Comparison of ENCODE assay signal across 21 cellular contexts in the genomic region with DNA sequence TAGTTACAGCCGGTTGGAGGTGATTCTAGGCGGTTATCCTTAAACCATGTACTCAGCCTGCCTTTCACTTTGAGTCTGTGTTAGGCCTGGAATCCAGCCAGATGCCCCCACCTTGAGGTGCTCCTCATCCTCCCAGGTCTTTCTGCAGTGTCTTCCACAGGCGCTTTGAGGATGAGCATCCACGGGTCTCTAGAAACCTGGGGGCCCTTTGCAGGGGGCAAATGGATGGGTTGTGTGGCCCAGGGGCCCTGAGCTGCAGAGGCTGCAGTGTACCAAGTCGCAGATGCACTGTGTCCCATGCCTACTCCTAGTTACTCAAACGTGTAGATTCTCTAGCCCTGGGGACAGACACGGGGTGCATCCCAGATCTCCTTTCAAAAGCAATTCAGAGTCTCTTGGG.
A peak's percentile ranks its signal among the peaks of the same experiment; 100 is the strongest.
DNase-seq lines count a peak whose midpoint lies in the region; ATAC-seq, FAIRE-seq and TF ChIP-seq lines count a peak whose summit lies in the region.
"Had no signal": no experiment of that assay in that cellular context is flagged by ENCODE, and none has a peak within 500 bp of the region (broad histone marks: within the 10 kb centered on the region; RNA-seq: fewer than 3 reads in every experiment).

No MANE protein-coding gene starts in this region.

- H3K4me3 ChIP-seq in endodermal cell (ENCODE audit: low read length) (no peak overlapping the region), sigmoid colon (no peak overlapping the region), HepG2 (replicated peaks in 1 of 3; ENCODE audit: insufficient read depth in 1 of 3, low read depth in 2 of 3, low read length in 3 of 3) (no peak overlapping the region)
- H3K4me3 ChIP-seq: A549 had no signal

- no peak overlapping the region for H3K9ac ChIP-seq in endodermal cell (ENCODE audit: extremely low read depth, low read length, poor library complexity, severe bottlenecking)
- H3K9ac ChIP-seq in HepG2 (ENCODE audit: insufficient read depth, low read depth, low read length) = no peak overlapping the region

- H3K4me1 ChIP-seq in endodermal cell (ENCODE audit: control insufficient read depth, insufficient read depth, low read length) (no peaks in the 10 kb centered on the region), sigmoid colon (no peaks in the 10 kb centered on the region), HepG2 (ENCODE audit: insufficient read depth, low read length) (no peaks in the 10 kb centered on the region)
- H3K4me1 ChIP-seq: A549, Caco-2 had no signal

- no peak overlapping the region for H3K4me2 ChIP-seq in HepG2 (ENCODE audit: low read depth, low read length)
- H3K4me2 ChIP-seq: A549 had no signal

- no peak for ATAC-seq in activated CD8-positive, alpha-beta memory T cell treated with anti-CD3 and anti-CD28 coated beads, Interleukin-2, amount 10 ng/mL, durations not matched to agents 7 days and 5 days
- no peak for ATAC-seq in HepG2
- ATAC-seq: A549 had no signal

- H3K36me3 ChIP-seq in endodermal cell (ENCODE audit: control insufficient read depth, insufficient read depth, low read length) (no peaks in the 10 kb centered on the region), sigmoid colon (no peaks in the 10 kb centered on the region), HepG2 (replicated peaks in 1 of 2; ENCODE audit: control insufficient read depth in 1 of 2, insufficient read depth in 2 of 2, low read length in 2 of 2) (no peaks in the 10 kb centered on the region)

- BruUV-seq in HepG2 (replicated peaks; lab: Mats Ljungman, UMichigan) = no TSS peak

- TF ChIP-seq CTCF in endodermal cell (conservative IDR thresholded peaks at IDR 0.05) = no peak
- TF ChIP-seq CTCF in sigmoid colon (IDR thresholded peaks at IDR 0.05) = no peak
- no peak for TF ChIP-seq CTCF in HepG2 (CRISPR knock-in tag; IDR thresholded peaks at IDR 0.05)

- no peaks in the 10 kb centered on the region for H3K36me3 Mint-ChIP-seq in activated CD8-positive, alpha-beta memory T cell treated with anti-CD3 and anti-CD28 coated beads, Interleukin-2, amount 10 ng/mL, durations not matched to agents 7 days and 5 days
- no peaks in the 10 kb centered on the region for H3K36me3 Mint-ChIP-seq in endodermal cell (ENCODE audit: low read depth)
- H3K36me3 Mint-ChIP-seq: IgD-negative memory B cell had no signal

- TF ChIP-seq EP300 in sigmoid colon (IDR thresholded peaks at IDR 0.05) (no peak), HepG2 (IDR thresholded peaks at IDR 0.05; ENCODE audit: low read depth in 2 of 2, low read length in 2 of 2) (no peak), HepG2 (CRISPR knock-in tag; IDR thresholded peaks at IDR 0.05; ENCODE audit: borderline replicate concordance) (no peak)

- intact Hi-C loops in sigmoid colon (cut with DNase I) (no loop called here), HepG2 (cut with micrococcal nuclease; ENCODE audit: unreplicated experiment) (no loop called here)

- H3K9me3 Mint-ChIP-seq in activated CD8-positive, alpha-beta memory T cell treated with anti-CD3 and anti-CD28 coated beads, Interleukin-2, amount 10 ng/mL, durations not matched to agents 7 days and 5 days (ENCODE audit: low read depth) = peaks cover 14% of the 10 kb centered on the region
- no peaks in the 10 kb centered on the region for H3K9me3 Mint-ChIP-seq in endodermal cell

- H3K27ac Mint-ChIP-seq in activated CD8-positive, alpha-beta memory T cell treated with anti-CD3 and anti-CD28 coated beads, Interleukin-2, amount 10 ng/mL, durations not matched to agents 7 days and 5 days = no peak overlapping the region
- no peak overlapping the region for H3K27ac Mint-ChIP-seq in endodermal cell
- H3K27ac Mint-ChIP-seq: CD4-positive, alpha-beta T cell; IgD-negative memory B cell had no signal

- 79 to 82% methylated on average over 4 to 7 of the region's 7 CpGs for WGBS in endodermal cell (ENCODE audit: insufficient coverage in 1 of 2, insufficient read length in 1 of 2), 2 experiments
- WGBS in sigmoid colon, 2 donors = 72 to 78% methylated on average over 7 of the region's 7 CpGs
- WGBS in HepG2 (ENCODE audit: low lambda C conversion rate) = 20% methylated on average over 4 of the region's 7 CpGs

- no peak for FAIRE-seq in HepG2 (lab: Jason Lieb, UNC)
- FAIRE-seq: A549, HTR-8/SVneo had no signal

- no peaks in the 10 kb centered on the region for H3K4me1 Mint-ChIP-seq in activated CD8-positive, alpha-beta memory T cell treated with anti-CD3 and anti-CD28 coated beads, Interleukin-2, amount 10 ng/mL, durations not matched to agents 7 days and 5 days
- H3K4me1 Mint-ChIP-seq in endodermal cell = peaks cover 11% of the 10 kb centered on the region
- H3K4me1 Mint-ChIP-seq: IgD-negative memory B cell had no signal

- TF ChIP-seq POLR2A in sigmoid colon (IDR thresholded peaks at IDR 0.05) = no peak
- no peak for TF ChIP-seq POLR2A in HepG2 (IDR thresholded peaks at IDR 0.05; ENCODE audit: insufficient read depth in 1 of 2, low read depth in 2 of 2, low read length in 2 of 2)

- in situ Hi-C loops in HepG2 (cut with HindIII; ENCODE audit: extremely low pct_ligation_motif_present, low pct_unique_long_range_greater_than_20kb) = no loop called here

- no peaks in the 10 kb centered on the region for H3K27me3 ChIP-seq in endodermal cell (ENCODE audit: control insufficient read depth, insufficient read depth, low read length, poor library complexity, severe bottlenecking)
- no peaks in the 10 kb centered on the region for H3K27me3 ChIP-seq in sigmoid colon
- H3K27me3 ChIP-seq in HepG2 (ENCODE audit: control insufficient read depth in 1 of 2, insufficient read depth in 2 of 2, low read length in 2 of 2) = peaks cover 0 to 4% of the 10 kb centered on the region in 2 experiments; a peak in 1 of 5 replicates

- H2AFZ ChIP-seq in HepG2 (ENCODE audit: low read length) = no peak overlapping the region

- TF ChIP-seq RAD21 in HepG2 (CRISPR knock-in tag; IDR thresholded peaks at IDR 0.05) = no peak

- CTCF ChIA-PET in activated CD8-positive, alpha-beta memory T cell treated with anti-CD3 and anti-CD28 coated beads, Interleukin-2, amount 10 ng/mL, durations not matched to agents 7 days and 5 days (lab: Charles Lee) = no interaction called here
- CTCF ChIA-PET in HepG2 (lab: Yijun Ruan, JAX; ENCODE audit: low intra/inter-chr PET ratio, low total read pairs) = no interaction called here

- no peaks in the 10 kb centered on the region for H4K20me1 ChIP-seq in HepG2 (ENCODE audit: insufficient read depth, low read length)

- POLR2A ChIA-PET in HepG2 (lab: Yijun Ruan, JAX) = no interaction called here

- H3K4me3 Mint-ChIP-seq in activated CD8-positive, alpha-beta memory T cell treated with anti-CD3 and anti-CD28 coated beads, Interleukin-2, amount 10 ng/mL, durations not matched to agents 7 days and 5 days = no peak overlapping the region
- H3K4me3 Mint-ChIP-seq in endodermal cell = no peak overlapping the region
- H3K4me3 Mint-ChIP-seq: CD4-positive, alpha-beta T cell; IgD-negative memory B cell had no signal

- H3K9me3 ChIP-seq in endodermal cell (ENCODE audit: control insufficient read depth, low read length) (no peaks in the 10 kb centered on the region), sigmoid colon (no peaks in the 10 kb centered on the region), HepG2 (ENCODE audit: low read length) (no peaks in the 10 kb centered on the region)
- H3K9me3 ChIP-seq: A549, Caco-2 had no signal

- DNase-seq in activated CD8-positive, alpha-beta memory T cell treated with anti-CD3 and anti-CD28 coated beads for 24 hours = peak; percentile 24
- DNase-seq in activated CD8-positive, alpha-beta memory T cell treated with anti-CD3 and anti-CD28 coated beads, Interleukin-2, amount 10 ng/mL, durations not matched to agents 7 days and 5 days = no peak
- DNase-seq in endodermal cell (peak; percentile 22), sigmoid colon (peak; percentile 14), ureter (ENCODE audit: low spot score) (peak; percentile 20), HepG2 (ENCODE audit: low spot score) (no peak), EL (no peak), activated T-cell treated with anti-CD3 and anti-CD28 coated beads for 4 hours (no peak)
- DNase-seq: AML-193; Caco-2; CD4-positive, alpha-beta T cell; DMS153; DMS79; GF-D8; GOT3; H7 had no signal

- no peak overlapping the region for H3K27ac ChIP-seq in endodermal cell (ENCODE audit: low read depth, low read length)
- no peak overlapping the region for H3K27ac ChIP-seq in sigmoid colon
- H3K27ac ChIP-seq in HepG2 (ENCODE audit: extremely low read length, insufficient read depth, low read length) = no peak overlapping the region
- H3K27ac ChIP-seq: 22Rv1, A549, C4-2B had no signal

- no peaks in the 10 kb centered on the region for H3K79me2 ChIP-seq in HepG2 (ENCODE audit: insufficient read depth, low read length)

- H3K27me3 Mint-ChIP-seq in activated CD8-positive, alpha-beta memory T cell treated with anti-CD3 and anti-CD28 coated beads, Interleukin-2, amount 10 ng/mL, durations not matched to agents 7 days and 5 days = no peaks in the 10 kb centered on the region
- H3K27me3 Mint-ChIP-seq in endodermal cell (ENCODE audit: insufficient read depth) = peaks cover 14% of the 10 kb centered on the region
- H3K27me3 Mint-ChIP-seq: CD4-positive, alpha-beta T cell; IgD-negative memory B cell had no signal

TF ChIP-seq in HepG2, 621 proteins besides CTCF, POLR2A, EP300 and RAD21 (continues in another document):
- TF ChIP-seq ZNF496 (CRISPR knock-in tag; IDR thresholded peaks at IDR 0.05; ENCODE audit: insufficient replicate concordance) (no peak), ZNF75D (CRISPR knock-in tag; IDR thresholded peaks at IDR 0.05; ENCODE audit: borderline replicate concordance) (no peak), FOXA3 (CRISPR knock-in tag; IDR thresholded peaks at IDR 0.05) (no peak), ATRX (CRISPR knock-in tag; IDR thresholded peaks at IDR 0.05; ENCODE audit: borderline replicate concordance) (no peak), ZNF616 (CRISPR knock-in tag; IDR thresholded peaks at IDR 0.05; ENCODE audit: low read depth) (no peak), ZFP90 (CRISPR knock-in tag; IDR thresholded peaks at IDR 0.05; ENCODE audit: borderline replicate concordance) (no peak), SMARCE1 (IDR thresholded peaks at IDR 0.05; ENCODE audit: borderline replicate concordance) (no peak), ZFP36 (IDR thresholded peaks at IDR 0.05; ENCODE audit: borderline replicate concordance, low read depth, low read length, partially characterized antibody) (no peak), U2AF2 (IDR thresholded peaks at IDR 0.05; ENCODE audit: low read depth, low read length) (no peak), HNRNPUL1 (IDR thresholded peaks at IDR 0.05; ENCODE audit: low read depth, low read length) (no peak), GZF1 (CRISPR knock-in tag; IDR thresholded peaks at IDR 0.05) (no peak), ZNF552 (CRISPR knock-in tag; IDR thresholded peaks at IDR 0.05; ENCODE audit: borderline replicate concordance) (no peak), NPAS2 (CRISPR knock-in tag; IDR thresholded peaks at IDR 0.05; ENCODE audit: borderline replicate concordance) (no peak), ARID2 (CRISPR knock-in tag; IDR thresholded peaks at IDR 0.05; ENCODE audit: borderline replicate concordance) (no peak), YY1 (IDR thresholded peaks at IDR 0.05; ENCODE audit: insufficient read depth, insufficient replicate concordance, low read depth, low read length) (no peak), MAF1 (CRISPR knock-in tag; IDR thresholded peaks at IDR 0.05; ENCODE audit: borderline replicate concordance) (no peak)

Comparison
In these comparisons a context has a peak if more than half of its experiments do, and no peak if none do; other contexts are left out.
1. DNase-seq: peak in activated CD8-positive, alpha-beta memory T cell treated with anti-CD3 and anti-CD28 coated beads for 24 hours (single experiment), endodermal cell (single experiment), sigmoid colon (single experiment) and ureter (single experiment); none in activated CD8-positive, alpha-beta memory T cell treated with anti-CD3 and anti-CD28 coated beads, Interleukin-2, amount 10 ng/mL, durations not matched to agents 7 days and 5 days (single experiment), HepG2 (single experiment), EL (single experiment) and activated T-cell treated with anti-CD3 and anti-CD28 coated beads for 4 hours (single experiment).